1 cellular context compared by ENCODE assay signal in genomic region chr7:139426258-139427028, GRCh38.
TF ChIP-seq lines count a peak whose summit lies in the region.

No MANE protein-coding gene starts in this region.

TF ChIP-seq in HEK293, 187 proteins besides CTCF, POLR2A, EP300 and RAD21 (continued from another document):
- TF ChIP-seq PATZ1 (tag by site-specific recombination; IDR thresholded peaks at IDR 0.05) (no peak), ZNF362 (tag by site-specific recombination; IDR thresholded peaks at IDR 0.05) (no peak), SCRT1 (tag by site-specific recombination; IDR thresholded peaks at IDR 0.05; ENCODE audit: borderline replicate concordance) (0 out of 2 replicates have a peak, but pooled peaks have one; percentile 31), YY1 (tag by site-specific recombination; IDR thresholded peaks at IDR 0.05) (no peak), ZNF521 (tag by site-specific recombination; IDR thresholded peaks at IDR 0.05) (no peak), ZBTB49 (tag by site-specific recombination; IDR thresholded peaks at IDR 0.05; ENCODE audit: low read depth) (no peak), PRDM6 (tag by site-specific recombination; IDR thresholded peaks at IDR 0.05) (0 out of 2 replicates have a peak, but pooled peaks have one; percentile 15), ZNF341 (tag by site-specific recombination; IDR thresholded peaks at IDR 0.05; ENCODE audit: low read depth) (no peak), ZFP3 (tag by site-specific recombination; IDR thresholded peaks at IDR 0.05; ENCODE audit: low read depth) (no peak)
